Comparison of ENCODE assay signal across 8 cellular contexts in the genomic region with DNA sequence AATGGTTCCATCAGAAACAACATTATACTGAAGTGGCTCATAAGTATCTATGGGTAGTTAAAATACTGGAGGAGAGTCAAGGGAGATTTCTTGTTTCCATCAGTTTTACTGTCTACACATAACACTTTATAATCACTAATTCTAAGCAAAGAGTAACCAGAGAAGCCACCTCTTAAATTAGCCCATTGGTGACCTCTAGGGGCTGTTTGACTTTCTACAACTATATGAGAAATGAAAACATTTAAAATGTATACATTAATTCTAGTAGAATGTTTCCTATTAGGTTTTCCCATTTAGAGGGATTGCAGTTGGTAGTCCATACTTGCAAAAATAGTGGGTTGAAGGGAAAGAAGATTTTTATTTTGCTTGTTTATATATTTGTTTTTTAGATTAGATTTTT.
DNase-seq lines count a peak whose midpoint lies in the region; ATAC-seq, FAIRE-seq and TF ChIP-seq lines count a peak whose summit lies in the region.

No MANE protein-coding gene starts in this region.

- peak; percentile 69 for FAIRE-seq in A204.1 (lab: Jason Lieb, UNC)

- H3K9me3 ChIP-seq in lower lobe of right lung, result no peaks in the 10 kb centered on the region

- no peaks in the 10 kb centered on the region for H3K27me3 ChIP-seq in lower lobe of right lung (ENCODE audit: low read depth)

- no peak overlapping the region for H3K4me3 Mint-ChIP-seq in osteocyte (ENCODE audit: unreplicated experiment)
- H3K4me3 Mint-ChIP-seq in activated T-cell treated with anti-CD3 and anti-CD28 coated beads, Interleukin-2, amount 50 U/mL, for 24 hours, result no peak overlapping the region

- no peaks in the 10 kb centered on the region for H3K4me1 Mint-ChIP-seq in osteocyte (ENCODE audit: unreplicated experiment)
- H3K4me1 Mint-ChIP-seq in activated T-cell treated with anti-CD3 and anti-CD28 coated beads, Interleukin-2, amount 50 U/mL, for 24 hours (ENCODE audit: low read depth), result no peaks in the 10 kb centered on the region

- intact Hi-C loops in lower lobe of right lung (cut with DNase I), result loop anchor here (5.0 kb wide), 1 partner anchor 587 kb away; no protein-coding TSS in a partner anchor

- in situ Hi-C loops in astrocyte of the cerebellum (cut with HindIII; ENCODE audit: low sequenced_read_pairs), result no loop called here

- no peak overlapping the region for H3K27ac ChIP-seq in lower lobe of right lung

- H3K4me3 ChIP-seq in astrocyte of the cerebellum (ENCODE audit: low read depth, low read length) (no peak overlapping the region), lower lobe of right lung (no peak overlapping the region)

- TF ChIP-seq CTCF in astrocyte of the cerebellum (IDR thresholded peaks at IDR 0.05; ENCODE audit: low read depth, low read length, missing control alignments), result peak; percentile 43
- TF ChIP-seq CTCF in osteocyte (IDR thresholded peaks at IDR 0.05), result peak; percentile 64
- TF ChIP-seq CTCF in lower lobe of right lung (IDR thresholded peaks at IDR 0.05), result no peak

- H3K27ac Mint-ChIP-seq in osteocyte (ENCODE audit: unreplicated experiment), result no peak overlapping the region
- H3K27ac Mint-ChIP-seq in activated T-cell treated with anti-CD3 and anti-CD28 coated beads, Interleukin-2, amount 50 U/mL, for 24 hours, result no peak overlapping the region

- DNase-seq in M059J (ENCODE audit: low read depth) (peak; percentile 1), astrocyte of the cerebellum (ENCODE audit: low read depth) (peak; percentile 27), osteocyte (ENCODE audit: extremely low spot score, unreplicated experiment) (no peak), lower lobe of right lung (no peak)
- DNase-seq in activated T-cell treated with anti-CD3 and anti-CD28 coated beads, Interleukin-2, amount 50 U/mL, for 24 hours, result no peak

- ATAC-seq in GM18870 (IDR thresholded peaks at IDR 0.05; ENCODE audit: unreplicated experiment) (peak; percentile 49), lower lobe of right lung (no peak)
- no peak for ATAC-seq in activated CD4-positive, CD25-positive, alpha-beta regulatory T cell treated with anti-CD3 and anti-CD28 coated beads, Interleukin-2, amount 50 U/mL, for 24 hours

- no peaks in the 10 kb centered on the region for H3K4me1 ChIP-seq in lower lobe of right lung

- peaks cover 16% of the 10 kb centered on the region for H3K27me3 Mint-ChIP-seq in osteocyte (ENCODE audit: unreplicated experiment)
- peaks cover 3% of the 10 kb centered on the region for H3K27me3 Mint-ChIP-seq in activated T-cell treated with anti-CD3 and anti-CD28 coated beads, Interleukin-2, amount 50 U/mL, for 24 hours

- no peaks in the 10 kb centered on the region for H3K36me3 ChIP-seq in lower lobe of right lung

- no peaks in the 10 kb centered on the region for H3K36me3 Mint-ChIP-seq in osteocyte (ENCODE audit: unreplicated experiment)
- H3K36me3 Mint-ChIP-seq in activated T-cell treated with anti-CD3 and anti-CD28 coated beads, Interleukin-2, amount 50 U/mL, for 24 hours (ENCODE audit: low read depth), result no peaks in the 10 kb centered on the region

- no peaks in the 10 kb centered on the region for H3K9me3 Mint-ChIP-seq in osteocyte (ENCODE audit: unreplicated experiment)
- no peaks in the 10 kb centered on the region for H3K9me3 Mint-ChIP-seq in activated T-cell treated with anti-CD3 and anti-CD28 coated beads, Interleukin-2, amount 50 U/mL, for 24 hours

Comparison
In these comparisons a context has a peak if more than half of its experiments do, and no peak if none do; other contexts are left out.
1. DNase-seq: peak in M059J (single experiment) and astrocyte of the cerebellum (single experiment); none in osteocyte (single experiment), lower lobe of right lung (single experiment) and activated T-cell treated with anti-CD3 and anti-CD28 coated beads, Interleukin-2, amount 50 U/mL, for 24 hours (single experiment).